ENCODE assay signal across 13 cellular contexts in genomic region chr10:127150136-127150535, GRCh38. TPM values are rescaled to one million over a fixed set of nuclear protein-coding genes. Genes with fewer than 3 reads are reported as not detected.
A peak's percentile ranks its signal among the peaks of the same experiment; 100 is the strongest.
DNase-seq lines count a peak whose midpoint lies in the region; ATAC-seq and TF ChIP-seq lines count a peak whose summit lies in the region.
"Had no signal": no experiment of that assay in that cellular context is flagged by ENCODE, and none has a peak within 500 bp of the region (broad histone marks: within the 10 kb centered on the region; RNA-seq: fewer than 3 reads in every experiment).

No MANE protein-coding gene starts in this region.

- ATAC-seq in stimulated activated naive CD8-positive, alpha-beta T cell treated with anti-CD3 and anti-CD28 coated beads, Interleukin-15, Interleukin-2, amounts not matched to agents 100 U/mL and 50 U/mL, for 24 hours: no peak

- no peak overlapping the region for H3K23ac ChIP-seq in H9 (ENCODE audit: insufficient read length, low read depth, low read length)

- H3K18ac ChIP-seq in H9 (ENCODE audit: insufficient read length, low read depth, low read length): no peak overlapping the region

- no peak overlapping the region for H3K9ac ChIP-seq in H9 (ENCODE audit: extremely low read depth, insufficient read length, low read length)

- no peak overlapping the region for H2BK120ac ChIP-seq in H9 (ENCODE audit: low read depth, low read length, poor library complexity, severe bottlenecking)

- no peak overlapping the region for H2BK20ac ChIP-seq in H9 (ENCODE audit: low read depth, low read length, poor library complexity, severe bottlenecking)

- no peak overlapping the region for H2BK5ac ChIP-seq in H9 (ENCODE audit: insufficient read length, low read length)

- no peaks in the 10 kb centered on the region for H3K79me1 ChIP-seq in H9 (ENCODE audit: insufficient read depth, low read depth, low read length, poor library complexity, severe bottlenecking)

- H3K9me3 Mint-ChIP-seq in H9 (no peaks in the 10 kb centered on the region), type B pancreatic cell (no peaks in the 10 kb centered on the region)

- H3K4me3 Mint-ChIP-seq in H9 (peak overlapping the region in 1 of 2 experiments; percentile 19; a peak in 1 of 5 replicates), type B pancreatic cell (no peak overlapping the region)
- H3K4me3 Mint-ChIP-seq: immature natural killer cell had no signal

- H3K4me1 Mint-ChIP-seq in H9 (peaks cover 51 to 68% of the 10 kb centered on the region in 2 experiments), type B pancreatic cell (ENCODE audit: unreplicated experiment) (peaks cover 27% of the 10 kb centered on the region)

- no peaks in the 10 kb centered on the region for H3K23me2 ChIP-seq in H9 (ENCODE audit: insufficient read length, low read depth, low read length, poor library complexity, severe bottlenecking)

- H3K27ac ChIP-seq in H9 (ENCODE audit: insufficient read length, low read depth, low read length) (no peak overlapping the region), epithelial cell of prostate (peak overlapping the region; percentile 88)

- H3K27me3 Mint-ChIP-seq in H9 (ENCODE audit: low read depth): no peaks in the 10 kb centered on the region
- no peaks in the 10 kb centered on the region for H3K27me3 Mint-ChIP-seq in type B pancreatic cell

- no peak overlapping the region for H4K91ac ChIP-seq in H9 (ENCODE audit: insufficient read length, low read depth, low read length)

- no peak overlapping the region for H2AK5ac ChIP-seq in H9 (ENCODE audit: insufficient read length, low read length)

- H3K4ac ChIP-seq in H9 (ENCODE audit: low read depth, low read length): no peak overlapping the region

- TF ChIP-seq CTCF in H9 (conservative IDR thresholded peaks at IDR 0.05) (no peak), type B pancreatic cell (conservative IDR thresholded peaks at IDR 0.05) (no peak)

- no CpG with 5 or more reads among the region's 5 CpGs for WGBS in H9 (ENCODE audit: extremely low coverage, insufficient read length, low lambda C conversion rate)

- no peak overlapping the region for H3K4me2 ChIP-seq in H9 (ENCODE audit: insufficient read depth, insufficient read length, low read length)

- no peaks in the 10 kb centered on the region for H4K20me1 ChIP-seq in H9 (ENCODE audit: control insufficient read depth, insufficient read depth, insufficient read length)

- H3K36me3 Mint-ChIP-seq in H9 (ENCODE audit: insufficient read depth in 1 of 3, low read depth in 3 of 3) (peaks cover 0 to 3% (median 0%) of the 10 kb centered on the region in 3 experiments; a peak in 2 of 7 replicates), type B pancreatic cell (no peaks in the 10 kb centered on the region)
- H3K36me3 Mint-ChIP-seq: immature natural killer cell had no signal

- no peaks in the 10 kb centered on the region for H3K9me3 ChIP-seq in H9 (ENCODE audit: control insufficient read depth, low read depth, low read length)

- no peaks in the 10 kb centered on the region for H3K27me3 ChIP-seq in H9 (ENCODE audit: insufficient read depth, low read length)

- no peak overlapping the region for H4K8ac ChIP-seq in H9 (replicated peaks; ENCODE audit: insufficient read length, low read depth, low read length)

- no peak overlapping the region for H2AFZ ChIP-seq in H9 (ENCODE audit: low read length)

- H3K79me2 ChIP-seq in H9 (ENCODE audit: insufficient read depth, low read length): no peaks in the 10 kb centered on the region

- no peak overlapping the region for H2BK12ac ChIP-seq in H9 (ENCODE audit: insufficient read length, low read depth, low read length)

- H3K4me1 ChIP-seq in H9 (ENCODE audit: insufficient read depth, low read length): peaks cover 21% of the 10 kb centered on the region; the same call in 1 of the 2 replicates

- DNase-seq in H9 (no peak), RKO (ENCODE audit: low spot score) (peak; percentile 37), epithelial cell of prostate (ENCODE audit: low read depth, low spot score) (no peak), stromal cell of bone marrow (ENCODE audit: low read depth) (peak; percentile 45), type B pancreatic cell (ENCODE audit: extremely low spot score, unreplicated experiment) (no peak)
- DNase-seq in stimulated activated naive CD8-positive, alpha-beta T cell treated with anti-CD3 and anti-CD28 coated beads, Interleukin-15, Interleukin-2, amounts not matched to agents 100 U/mL and 50 U/mL, for 24 hours: no peak
- no peak for DNase-seq in stimulated activated CD4-positive, alpha-beta T cell treated with anti-CD3 and anti-CD28 coated beads, Interleukin-15, amount 100 ng/mL, for 24 hours
- DNase-seq: activated CD8-positive, alpha-beta memory T cell treated with anti-CD3 and anti-CD28 coated beads, Interleukin-2, amount 50 U/mL, for 48 hours; amniotic stem cell; DMS 273 treated with DMSO at 0.1 percent for 48 hours; immature natural killer cell; MM.1S; NCI-H2171 had no signal

- no peak overlapping the region for H2BK15ac ChIP-seq in H9 (ENCODE audit: low read depth, low read length)

- no peak overlapping the region for H4K5ac ChIP-seq in H9 (ENCODE audit: insufficient read length, low read depth, low read length)

- H3K56ac ChIP-seq in H9 (ENCODE audit: insufficient read length, low read depth, low read length): no peak overlapping the region

- no peak overlapping the region for H3K14ac ChIP-seq in H9 (ENCODE audit: insufficient read depth, low read length)

- H3T11ph ChIP-seq in H9 (ENCODE audit: low read length): no peak overlapping the region

- H3K27ac Mint-ChIP-seq in H9 (peak overlapping the region in 2 of 3 experiments; percentile 59 to 95; a peak in 6 of 7 replicates), type B pancreatic cell (no peak overlapping the region)
- H3K27ac Mint-ChIP-seq: immature natural killer cell had no signal

RNA-seq across cellular contexts. Expression of gene INSYN2A, which starts 46.3 kb away (rescaled TPM):
- total RNA-seq in H9 (2021) (0.09 and 0.20 TPM in 2 replicates), type B pancreatic cell (ENCODE audit: low replicate concordance) (0.07 and 0.85 TPM in 2 replicates)

Comparison
In these comparisons a context has a peak if more than half of its experiments do, and no peak if none do; other contexts are left out.
1. DNase-seq: peak in RKO (single experiment) and stromal cell of bone marrow (single experiment); none in H9 (single experiment), epithelial cell of prostate (single experiment), type B pancreatic cell (single experiment), stimulated activated naive CD8-positive, alpha-beta T cell treated with anti-CD3 and anti-CD28 coated beads, Interleukin-15, Interleukin-2, amounts not matched to agents 100 U/mL and 50 U/mL, for 24 hours (single experiment) and stimulated activated CD4-positive, alpha-beta T cell treated with anti-CD3 and anti-CD28 coated beads, Interleukin-15, amount 100 ng/mL, for 24 hours (single experiment).